8 cellular contexts compared by ENCODE assay signal in the genomic region with DNA sequence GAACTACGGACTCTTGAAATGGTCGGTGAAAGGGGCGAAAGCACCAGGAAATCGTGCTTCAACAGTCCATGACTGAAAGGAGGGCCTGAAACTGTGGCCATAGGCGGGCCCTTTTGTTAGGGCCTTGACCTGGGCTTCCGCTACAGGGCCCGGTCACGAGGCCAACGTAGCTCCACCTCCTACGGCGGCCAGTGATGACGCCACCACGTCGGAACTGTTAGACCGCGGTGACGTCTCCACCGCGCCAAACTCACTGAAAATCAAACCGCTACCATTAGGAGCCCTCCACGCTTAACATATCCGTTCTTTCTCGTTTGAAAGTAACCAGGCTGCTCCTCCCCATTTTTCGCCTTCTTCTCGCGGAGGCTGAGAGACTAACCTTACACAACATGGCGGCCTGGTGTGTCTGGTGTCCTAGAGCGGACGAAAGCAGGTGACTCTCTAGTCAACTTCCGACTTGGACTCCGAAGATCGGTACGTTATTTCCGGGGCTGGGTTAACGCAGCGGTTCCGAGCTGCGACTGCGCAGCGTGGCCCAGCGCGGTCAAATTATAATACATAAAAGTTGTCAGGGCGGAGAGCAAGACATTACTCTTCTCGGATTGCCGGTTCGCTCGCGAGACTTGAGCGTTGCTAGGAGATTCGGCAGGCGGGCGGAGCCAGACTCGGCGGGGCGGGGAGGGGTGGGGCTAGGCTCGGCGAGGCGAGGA. TPM values are rescaled to one million over a fixed set of nuclear protein-coding genes. Genes with fewer than 3 reads are reported as not detected.
DNase-seq lines count a peak whose midpoint lies in the region; TF ChIP-seq lines count a peak whose summit lies in the region.

No MANE protein-coding gene starts in this region.

- no peaks in the 10 kb centered on the region for H3K27me3 ChIP-seq in SJCRH30
- no peaks in the 10 kb centered on the region for H3K27me3 ChIP-seq in neutrophil

- H3K4me1 ChIP-seq in SJCRH30 (peaks cover 4% of the 10 kb centered on the region; the same call in 1 of the 2 replicates), neutrophil (ENCODE audit: control insufficient read depth in 1 of 2, insufficient read depth in 1 of 2, low read depth in 1 of 2, low read length in 1 of 2) (peaks cover 20 to 22% of the 10 kb centered on the region in 2 experiments)

- H3K27ac ChIP-seq in SJCRH30: peak overlapping the region; percentile 99
- H3K27ac ChIP-seq in neutrophil: peak overlapping the region; percentile 97
- H3K27ac ChIP-seq in substantia nigra (ENCODE audit: low read depth, low read length, poor library complexity, severe bottlenecking): peak overlapping the region; percentile 100

- H3K36me3 ChIP-seq in SJCRH30 (no peaks in the 10 kb centered on the region), neutrophil (no peaks in the 10 kb centered on the region)

- no peaks in the 10 kb centered on the region for H3K9me3 ChIP-seq in SJCRH30 (replicated peaks)
- H3K9me3 ChIP-seq in neutrophil: no peaks in the 10 kb centered on the region

- DNase-seq in GM04504 (ENCODE audit: low read depth): peak; percentile 99
- DNase-seq in HFF-Myc (ENCODE audit: extremely low read depth, low read depth): peak; percentile 97
- DNase-seq in MV-4-11 (lab: John Stamatoyannopoulos, UW): peak; percentile 98
- peak; percentile 96 to 98 for DNase-seq in SJCRH30
- peak; percentile 88 for DNase-seq in activated naive CD4-positive, alpha-beta T cell treated with Interleukin-2 at 50 U/mL for 16 hours
- DNase-seq in germinal center (ENCODE audit: low spot score): peak; percentile 96
- DNase-seq in substantia nigra (lab: John Stamatoyannopoulos, UW): peak; percentile 79 to 100 (median 98)

- TF ChIP-seq CTCF in HFF-Myc (IDR thresholded peaks at IDR 0.05; ENCODE audit: low read depth, low read length, missing control alignments) (no peak), neutrophil (IDR thresholded peaks at IDR 0.05) (no peak)

- H3K4me3 ChIP-seq in HFF-Myc (replicated peaks; ENCODE audit: low read depth, low read length): peak overlapping the region; percentile 68
- peak overlapping the region; percentile 79 for H3K4me3 ChIP-seq in SJCRH30
- H3K4me3 ChIP-seq in neutrophil (ENCODE audit: low read depth in 1 of 2, low read length in 1 of 2): peak overlapping the region; percentile 79

RNA-seq across cellular contexts. Expression of gene CACYBP, which starts 0.4 kb away (rescaled TPM):
- 439 and 441 TPM in 2 replicates for total RNA-seq in SJCRH30 (2014; rRNA removed; shearing (Covaris generic))

RNA-seq across cellular contexts. Expression of gene MRPS14, which starts 23.9 kb away (rescaled TPM):
- 31.6 and 34.0 TPM in 2 replicates for total RNA-seq in SJCRH30 (2014; rRNA removed; shearing (Covaris generic))

Comparison
In these comparisons a context has a peak if more than half of its experiments do, and no peak if none do; other contexts are left out.
1. Peak in every context shown above with its lines: DNase-seq, H3K4me3 ChIP-seq and H3K27ac ChIP-seq.